In genomic region chr15:51726302-51727073, GRCh38 we compare ENCODE assay signal across 9 cellular contexts. TPM values are rescaled to one million over a fixed set of nuclear protein-coding genes. Genes with fewer than 3 reads are reported as not detected.
A peak's percentile ranks its signal among the peaks of the same experiment; 100 is the strongest.
DNase-seq lines count a peak whose midpoint lies in the region; ATAC-seq and TF ChIP-seq lines count a peak whose summit lies in the region.
"Had no signal": no experiment of that assay in that cellular context is flagged by ENCODE, and none has a peak within 500 bp of the region (broad histone marks: within the 10 kb centered on the region; RNA-seq: fewer than 3 reads in every experiment).

No MANE protein-coding gene starts in this region.

- H3K4me3 Mint-ChIP-seq in activated CD8-positive, alpha-beta T cell treated with anti-CD3 and anti-CD28 coated beads, Interleukin-2, amount 10 ng/mL, durations not matched to agents 7 days and 5 days = no peak overlapping the region
- H3K4me3 Mint-ChIP-seq: dendritic cell treated with granulocyte-macrophage colony-stimulating factor and Interleukin-4, amounts not matched to agents 40 ng/mL and 50 ng/mL, for 4 days had no signal

- POLR2A ChIA-PET in activated CD8-positive, alpha-beta T cell treated with anti-CD3 and anti-CD28 coated beads, Interleukin-2, amount 10 ng/mL, durations not matched to agents 7 days and 5 days (lab: Charles Lee) = no interaction called here

- H3K27me3 Mint-ChIP-seq in activated CD8-positive, alpha-beta T cell treated with anti-CD3 and anti-CD28 coated beads, Interleukin-2, amount 10 ng/mL, durations not matched to agents 7 days and 5 days (ENCODE audit: low read depth) = no peaks in the 10 kb centered on the region

- H3K27me3 ChIP-seq in H7 (ENCODE audit: control insufficient read depth, insufficient read depth, low read length) (no peaks in the 10 kb centered on the region), cardiac muscle cell (no peaks in the 10 kb centered on the region)

- DNase-seq in NCI-H82 (lab: John Stamatoyannopoulos, UW) (peak; percentile 30), NCI-H82 treated with DMSO at 0.1 percent for 48 hours (lab: John Stamatoyannopoulos, UW; ENCODE audit: unreplicated experiment) (no peak), H7 (peak; percentile 76), LoVo (ENCODE audit: low spot score) (peak; percentile 51), cardiac muscle cell (ENCODE audit: low read depth in 1 of 2, low spot score in 1 of 2) (peak; percentile 72 to 80), skeletal muscle cell (ENCODE audit: low read depth) (peak; percentile 63), GDM1 (lab: John Stamatoyannopoulos, UW) (no peak)
- DNase-seq in activated CD8-positive, alpha-beta T cell treated with anti-CD3 and anti-CD28 coated beads, Interleukin-2, amount 10 ng/mL, durations not matched to agents 7 days and 5 days = peak; percentile 30

- peaks cover 22% of the 10 kb centered on the region for H3K4me1 ChIP-seq in cardiac muscle cell (ENCODE audit: low read depth)

- H3K4me3 ChIP-seq in H7 (ENCODE audit: insufficient read depth, low read depth, low read length) (no peak overlapping the region), cardiac muscle cell (no peak overlapping the region), skeletal muscle cell (ENCODE audit: low read depth, low read length) (no peak overlapping the region)

- H3K9me3 Mint-ChIP-seq in activated CD8-positive, alpha-beta T cell treated with anti-CD3 and anti-CD28 coated beads, Interleukin-2, amount 10 ng/mL, durations not matched to agents 7 days and 5 days (ENCODE audit: insufficient read depth) = no peaks in the 10 kb centered on the region
- H3K9me3 Mint-ChIP-seq: dendritic cell treated with granulocyte-macrophage colony-stimulating factor and Interleukin-4, amounts not matched to agents 40 ng/mL and 50 ng/mL, for 4 days had no signal

- ATAC-seq in activated CD8-positive, alpha-beta T cell treated with anti-CD3 and anti-CD28 coated beads, Interleukin-2, amount 10 ng/mL, durations not matched to agents 7 days and 5 days = peak; percentile 65

- H3K36me3 ChIP-seq in H7 (replicated peaks; ENCODE audit: control insufficient read depth, insufficient read depth, low read length) (no peaks in the 10 kb centered on the region), cardiac muscle cell (no peaks in the 10 kb centered on the region)

- H3K4me1 Mint-ChIP-seq in activated CD8-positive, alpha-beta T cell treated with anti-CD3 and anti-CD28 coated beads, Interleukin-2, amount 10 ng/mL, durations not matched to agents 7 days and 5 days (ENCODE audit: low read depth) = peaks cover 45% of the 10 kb centered on the region

- CTCF ChIA-PET in activated CD8-positive, alpha-beta T cell treated with anti-CD3 and anti-CD28 coated beads, Interleukin-2, amount 10 ng/mL, durations not matched to agents 7 days and 5 days (lab: Charles Lee) = interaction anchor here (1.0 to 2.5 kb wide), 2 partner anchors 50 to 76 kb away, joined by 3 to 11 read pairs; no protein-coding TSS in a partner anchor

- TF ChIP-seq CTCF in cardiac muscle cell (IDR thresholded peaks at IDR 0.05; ENCODE audit: low read depth, low read length) = no peak

- H3K36me3 Mint-ChIP-seq in activated CD8-positive, alpha-beta T cell treated with anti-CD3 and anti-CD28 coated beads, Interleukin-2, amount 10 ng/mL, durations not matched to agents 7 days and 5 days (ENCODE audit: low read depth) = peaks cover 34% of the 10 kb centered on the region

- no peak overlapping the region for H3K27ac Mint-ChIP-seq in activated CD8-positive, alpha-beta T cell treated with anti-CD3 and anti-CD28 coated beads, Interleukin-2, amount 10 ng/mL, durations not matched to agents 7 days and 5 days

- peak overlapping the region; percentile 14 for H3K27ac ChIP-seq in cardiac muscle cell

- H3K9me3 ChIP-seq in cardiac muscle cell (ENCODE audit: low read depth) = no peaks in the 10 kb centered on the region

RNA-seq across cellular contexts. Expression of gene LYSMD2, which starts 11.0 kb away (rescaled TPM):
- 1.2 and 1.5 TPM in 2 replicates for total RNA-seq in H7 (2014; rRNA removed; shearing (Covaris generic))
- 10 to 100 TPM; 20.6 to 21.9 TPM for total RNA-seq in activated CD8-positive, alpha-beta T cell treated with anti-CD3 and anti-CD28 coated beads, Interleukin-2, amount 10 ng/mL, durations not matched to agents 7 days and 5 days
- total RNA-seq in cardiac muscle cell = 1.5 and 1.9 TPM in 2 replicates
- polyA plus RNA-seq in cardiac muscle cell = 1.7 TPM in 2 replicates

RNA-seq across cellular contexts. Expression of gene TMOD2, which starts 24.9 kb away (rescaled TPM):
- total RNA-seq in H7 (2014; rRNA removed; shearing (Covaris generic)) = 1.2 and 1.3 TPM in 2 replicates
- 10 to 100 TPM; 12.0 to 12.5 TPM for total RNA-seq in activated CD8-positive, alpha-beta T cell treated with anti-CD3 and anti-CD28 coated beads, Interleukin-2, amount 10 ng/mL, durations not matched to agents 7 days and 5 days
- 2.7 and 2.8 TPM in 2 replicates for total RNA-seq in cardiac muscle cell
- polyA plus RNA-seq in cardiac muscle cell = 1.8 and 3.0 TPM in 2 replicates

RNA-seq across cellular contexts. Expression of gene SCG3, which starts 45.2 kb away (rescaled TPM):
- 8.9 and 19.0 TPM in 2 replicates for total RNA-seq in H7 (2014; rRNA removed; shearing (Covaris generic))
- total RNA-seq in activated CD8-positive, alpha-beta T cell treated with anti-CD3 and anti-CD28 coated beads, Interleukin-2, amount 10 ng/mL, durations not matched to agents 7 days and 5 days = not detected
- 0.14 TPM in 1 of 2 replicates, not detected in the other for total RNA-seq in cardiac muscle cell
- polyA plus RNA-seq in cardiac muscle cell = 0.30 TPM in 1 of 2 replicates, not detected in the other

Comparison
In these comparisons a context has a peak if more than half of its experiments do, and no peak if none do; other contexts are left out.
1. DNase-seq: peak in NCI-H82 (single experiment), H7 (single experiment), LoVo (single experiment), activated CD8-positive, alpha-beta T cell treated with anti-CD3 and anti-CD28 coated beads, Interleukin-2, amount 10 ng/mL, durations not matched to agents 7 days and 5 days (single experiment), cardiac muscle cell (2 of 2) and skeletal muscle cell (single experiment); none in NCI-H82 treated with DMSO at 0.1 percent for 48 hours (single experiment) and GDM1 (single experiment).